1 cellular context compared by ENCODE assay signal in genomic region chr2:47297767-47298401, GRCh38.
TF ChIP-seq lines count a peak whose summit lies in the region.

No MANE protein-coding gene starts in this region.

TF ChIP-seq in K562, 482 proteins besides CTCF, POLR2A, EP300 and RAD21 (continued from another document and continues in another):
- TF ChIP-seq ZNF398 (CRISPR knock-in tag; IDR thresholded peaks at IDR 0.05) = 0 out of 2 replicates have a peak, but pooled peaks have one; percentile 77
- no peak for TF ChIP-seq LARP7 (IDR thresholded peaks at IDR 0.05)
- TF ChIP-seq ZNF239 (CRISPR knock-in tag; IDR thresholded peaks at IDR 0.05) = peak; percentile 93
- TF ChIP-seq CAMTA2 (CRISPR knock-in tag; conservative IDR thresholded peaks at IDR 0.05) = no peak
- TF ChIP-seq DMBX1 (CRISPR knock-in tag; IDR thresholded peaks at IDR 0.05; ENCODE audit: borderline replicate concordance) = peak; percentile 98
- no peak for TF ChIP-seq SRSF1 (IDR thresholded peaks at IDR 0.05; ENCODE audit: low read depth, low read length)
- no peak for TF ChIP-seq TAF9B (IDR thresholded peaks at IDR 0.05; ENCODE audit: partially characterized antibody)
- TF ChIP-seq TFAP4 (CRISPR knock-in tag; IDR thresholded peaks at IDR 0.05; ENCODE audit: borderline replicate concordance) = no peak
- TF ChIP-seq ZNF23 (CRISPR knock-in tag; IDR thresholded peaks at IDR 0.05) = peak; percentile 76
- TF ChIP-seq MLX (CRISPR knock-in tag; conservative IDR thresholded peaks at IDR 0.05) = no peak
- TF ChIP-seq ZNF644 (tag; IDR thresholded peaks at IDR 0.05; ENCODE audit: low read depth) = peak; percentile 98
- no peak for TF ChIP-seq KAT7 (CRISPR knock-in tag; IDR thresholded peaks at IDR 0.05; ENCODE audit: borderline replicate concordance)
- no peak for TF ChIP-seq SNIP1 (IDR thresholded peaks at IDR 0.05; ENCODE audit: low read depth)
- TF ChIP-seq ZBTB7A (IDR thresholded peaks at IDR 0.05; ENCODE audit: borderline replicate concordance, control insufficient read depth, low read depth, low read length) = no peak
- TF ChIP-seq ZNF584 (CRISPR knock-in tag; IDR thresholded peaks at IDR 0.05; ENCODE audit: low read depth) = peak; percentile 99
- TF ChIP-seq, protein P1, sequence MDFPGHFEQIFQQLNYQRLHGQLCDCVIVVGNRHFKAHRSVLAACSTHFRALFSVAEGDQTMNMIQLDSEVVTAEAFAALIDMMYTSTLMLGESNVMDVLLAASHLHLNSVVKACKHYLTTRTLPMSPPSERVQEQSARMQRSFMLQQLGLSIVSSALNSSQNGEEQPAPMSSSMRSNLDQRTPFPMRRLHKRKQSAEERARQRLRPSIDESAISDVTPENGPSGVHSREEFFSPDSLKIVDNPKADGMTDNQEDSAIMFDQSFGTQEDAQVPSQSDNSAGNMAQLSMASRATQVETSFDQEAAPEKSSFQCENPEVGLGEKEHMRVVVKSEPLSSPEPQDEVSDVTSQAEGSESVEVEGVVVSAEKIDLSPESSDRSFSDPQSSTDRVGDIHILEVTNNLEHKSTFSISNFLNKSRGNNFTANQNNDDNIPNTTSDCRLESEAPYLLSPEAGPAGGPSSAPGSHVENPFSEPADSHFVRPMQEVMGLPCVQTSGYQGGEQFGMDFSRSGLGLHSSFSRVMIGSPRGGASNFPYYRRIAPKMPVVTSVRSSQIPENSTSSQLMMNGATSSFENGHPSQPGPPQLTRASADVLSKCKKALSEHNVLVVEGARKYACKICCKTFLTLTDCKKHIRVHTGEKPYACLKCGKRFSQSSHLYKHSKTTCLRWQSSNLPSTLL (IDR thresholded peaks at IDR 0.05) = no peak
- no peak for TF ChIP-seq TBP (optimal IDR thresholded peaks at IDR 0.05; ENCODE audit: low read depth, low read length)
- no peak for TF ChIP-seq ZNF174 (CRISPR knock-in tag; IDR thresholded peaks at IDR 0.05)
- no peak for TF ChIP-seq TRIM28 (IDR thresholded peaks at IDR 0.05)
- TF ChIP-seq PHB (CRISPR knock-in tag; IDR thresholded peaks at IDR 0.05) = no peak
- TF ChIP-seq ZNF436 (CRISPR knock-in tag; IDR thresholded peaks at IDR 0.05) = no peak
- peak; percentile 23; the same call in 1 of the 2 replicates for TF ChIP-seq RNF2 (IDR thresholded peaks at IDR 0.05)
- no peak for TF ChIP-seq KDM5B (IDR thresholded peaks at IDR 0.05; ENCODE audit: insufficient replicate concordance, low read depth, low read length)
- TF ChIP-seq ZNF444 (CRISPR knock-in tag; IDR thresholded peaks at IDR 0.05) = peak; percentile 88; the same call in 1 of the 2 replicates
- TF ChIP-seq BACH1 (tag; IDR thresholded peaks at IDR 0.05) = peak; percentile 99
- 0 out of 2 replicates have a peak, but pooled peaks have one; percentile 71 for TF ChIP-seq ZNF253 (CRISPR knock-in tag; conservative IDR thresholded peaks at IDR 0.05)
- TF ChIP-seq ZNF277 (CRISPR knock-in tag; IDR thresholded peaks at IDR 0.05; ENCODE audit: borderline replicate concordance) = no peak
- TF ChIP-seq SAP30 (IDR thresholded peaks at IDR 0.05; ENCODE audit: borderline replicate concordance, insufficient read depth, low read depth, low read length, poor library complexity, severe bottlenecking) = no peak
- no peak for TF ChIP-seq SRSF3 (IDR thresholded peaks at IDR 0.05; ENCODE audit: insufficient read depth, low read length)
- TF ChIP-seq ZNF41 (CRISPR knock-in tag; conservative IDR thresholded peaks at IDR 0.05) = peak; percentile 96
- no peak for TF ChIP-seq TSC22D4 (tag; IDR thresholded peaks at IDR 0.05)
- TF ChIP-seq RREB1 (CRISPR knock-in tag; IDR thresholded peaks at IDR 0.05) = peak; percentile 96
- TF ChIP-seq FOS (IDR thresholded peaks at IDR 0.05; ENCODE audit: extremely low read depth, insufficient read length) = no peak
- TF ChIP-seq ZNF175 (CRISPR knock-in tag; IDR thresholded peaks at IDR 0.05; ENCODE audit: low read depth) = peak; percentile 99
- TF ChIP-seq JUN (IDR thresholded peaks at IDR 0.05; ENCODE audit: borderline replicate concordance, low read depth, low read length) = 0 out of 2 replicates have a peak, but pooled peaks have one; percentile 17
- TF ChIP-seq JUN (CRISPR knock-in tag; IDR thresholded peaks at IDR 0.05; ENCODE audit: borderline replicate concordance) = no peak
- no peak for TF ChIP-seq BDP1 (IDR thresholded peaks at IDR 0.05; ENCODE audit: insufficient read depth, insufficient read length)
- no peak for TF ChIP-seq ZNF512 (tag; IDR thresholded peaks at IDR 0.05)
- TF ChIP-seq DNMT1 (IDR thresholded peaks at IDR 0.05) = no peak
- TF ChIP-seq GATAD2A (IDR thresholded peaks at IDR 0.05) = 0 out of 2 replicates have a peak, but pooled peaks have one; percentile 15
- peak; percentile 96 for TF ChIP-seq OTX1 (CRISPR knock-in tag; IDR thresholded peaks at IDR 0.05)
- TF ChIP-seq PCBP2 (IDR thresholded peaks at IDR 0.05; ENCODE audit: low read depth, low read length, poor library complexity, severe bottlenecking) = no peak
- no peak for TF ChIP-seq ELK1 (CRISPR knock-in tag; IDR thresholded peaks at IDR 0.05)
- TF ChIP-seq YBX1 (IDR thresholded peaks at IDR 0.05) = no peak
- TF ChIP-seq, protein P2, sequence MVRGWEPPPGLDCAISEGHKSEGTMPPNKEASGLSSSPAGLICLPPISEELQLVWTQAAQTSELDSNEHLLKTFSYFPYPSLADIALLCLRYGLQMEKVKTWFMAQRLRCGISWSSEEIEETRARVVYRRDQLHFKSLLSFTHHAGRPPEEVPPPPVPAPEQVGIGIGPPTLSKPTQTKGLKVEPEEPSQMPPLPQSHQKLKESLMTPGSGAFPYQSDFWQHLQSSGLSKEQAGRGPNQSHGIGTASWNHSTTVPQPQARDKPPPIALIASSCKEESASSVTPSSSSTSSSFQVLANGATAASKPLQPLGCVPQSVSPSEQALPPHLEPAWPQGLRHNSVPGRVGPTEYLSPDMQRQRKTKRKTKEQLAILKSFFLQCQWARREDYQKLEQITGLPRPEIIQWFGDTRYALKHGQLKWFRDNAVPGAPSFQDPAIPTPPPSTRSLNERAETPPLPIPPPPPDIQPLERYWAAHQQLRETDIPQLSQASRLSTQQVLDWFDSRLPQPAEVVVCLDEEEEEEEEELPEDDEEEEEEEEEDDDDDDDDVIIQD (CRISPR knock-in tag; IDR thresholded peaks at IDR 0.05) = peak; percentile 93
- TF ChIP-seq RBM39 (optimal IDR thresholded peaks at IDR 0.05; ENCODE audit: low read depth, low read length) = no peak
